35 cellular contexts compared by ENCODE assay signal in the genomic region with DNA sequence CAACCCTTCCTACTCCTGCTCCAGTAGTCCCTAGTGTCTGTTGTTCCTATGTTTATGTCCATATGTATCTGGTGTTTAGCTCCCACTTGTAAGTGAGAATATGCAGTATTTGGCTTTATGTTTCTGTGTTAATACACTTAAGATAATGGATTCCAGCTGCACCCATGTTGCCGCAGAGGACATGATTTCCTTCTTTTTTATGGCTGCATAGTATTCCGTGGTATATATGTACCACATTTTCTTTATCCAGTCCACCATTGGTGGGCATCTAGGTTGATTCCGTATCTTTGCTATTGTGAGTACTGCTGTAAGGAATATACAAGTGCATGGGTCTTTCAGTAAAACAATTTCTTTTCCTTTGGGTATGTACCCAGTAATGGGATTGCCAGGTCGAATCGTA. TPM values are rescaled to one million over a fixed set of nuclear protein-coding genes. Genes with fewer than 3 reads are reported as not detected.
DNase-seq lines count a peak whose midpoint lies in the region; ATAC-seq, FAIRE-seq and TF ChIP-seq lines count a peak whose summit lies in the region.
"Had no signal": no experiment of that assay in that cellular context is flagged by ENCODE, and none has a peak within 500 bp of the region (broad histone marks: within the 10 kb centered on the region; RNA-seq: fewer than 3 reads in every experiment).

No MANE protein-coding gene starts in this region.

- no peaks in the 10 kb centered on the region for H3K9me2 ChIP-seq in SK-N-SH

- TF ChIP-seq EP300 in SK-N-SH (IDR thresholded peaks at IDR 0.05; ENCODE audit: borderline replicate concordance in 1 of 2, low read depth in 1 of 2, low read length in 1 of 2) (no peak), K562 (IDR thresholded peaks at IDR 0.05; ENCODE audit: low read length) (no peak), H1 (IDR thresholded peaks at IDR 0.05; ENCODE audit: borderline replicate concordance in 1 of 2, low read depth in 2 of 2, low read length in 2 of 2) (no peak)

- CTCF ChIA-PET in SK-N-SH (lab: Yijun Ruan, JAX): interaction anchor here (0.9 to 7.2 kb wide), 5 partner anchors 19 to 454 kb away, joined by 3 to 128 read pairs (median 6); no protein-coding TSS in a partner anchor
- CTCF ChIA-PET in HEK293 (lab: Yijun Ruan, JAX): interaction anchor here (0.7 to 5.3 kb wide), 3 partner anchors 26 to 162 kb away, joined by 3 to 98 read pairs (median 8); no protein-coding TSS in a partner anchor
- CTCF ChIA-PET in K562 (lab: Yijun Ruan, JAX; ENCODE audit: low intra/inter-chr PET ratio): interaction anchor here (0.6 kb wide), 1 partner anchor 522 kb away, joined by 3 read pairs; no protein-coding TSS in a partner anchor
- CTCF ChIA-PET in H1 (lab: Charles Lee; ENCODE audit: partially characterized antibody): interaction anchor here (0.6 to 10.3 kb wide), 4 partner anchors 17 to 456 kb away, joined by 3 to 112 read pairs (median 4); no protein-coding TSS in a partner anchor

- H3K27me3 ChIP-seq in SK-N-SH (ENCODE audit: insufficient read depth) (no peaks in the 10 kb centered on the region), K562 (ENCODE audit: control insufficient read depth in 2 of 2, insufficient read depth in 2 of 2, low read length in 2 of 2) (no peaks in the 10 kb centered on the region), H1 (replicated peaks in 1 of 4; ENCODE audit: control insufficient read depth in 3 of 4, extremely low read depth in 1 of 4, insufficient read depth in 3 of 4, low read length in 3 of 4) (no peaks in the 10 kb centered on the region)
- H3K27me3 ChIP-seq: BE2C; BLaER1; BLaER1 treated with 17β-estradiol and CSF1 and Interleukin-3, amounts not matched to agents 10 nM and 100 nM had no signal

- no peak overlapping the region for H3K4ac ChIP-seq in H1 (replicated peaks; ENCODE audit: insufficient read length, low read depth, low read length)

- FAIRE-seq in K562 (lab: Jason Lieb, UNC) (no peak), H1 (lab: Jason Lieb, UNC) (no peak), GM12892 (lab: Jason Lieb, UNC) (no peak)
- FAIRE-seq: A204.1, A549, D721Med had no signal

- H3F3A ChIP-seq in SK-N-SH (replicated peaks; ENCODE audit: insufficient read depth): peaks cover 9% of the 10 kb centered on the region

- DNase-seq in SK-N-SH (no peak), K562 (ENCODE audit: extremely low read depth in 1 of 4, low spot score in 3 of 4) (no peak), H1 (ENCODE audit: low read depth in 1 of 2, low spot score in 2 of 2) (no peak), GM12892 (ENCODE audit: insufficient read length) (no peak), GDM1 (lab: John Stamatoyannopoulos, UW) (no peak)
- DNase-seq: 8988T; ACHN; AML-193; BE2C; C1 segment of cervical spinal cord; Caco-2; Calu3; CD4-positive, alpha-beta memory T cell; CD4-positive, alpha-beta T cell; CD4-positive, CD25-positive, alpha-beta regulatory T cell; CD8-positive, alpha-beta memory T cell; CD8-positive, alpha-beta T cell; COR-L47; DMS 273 treated with DMSO at 0.1 percent for 48 hours; DMS153; DMS53; DMS79; DMS79 treated with DMSO at 0.1 percent for 48 hours; DND-41; EL had no signal

- H2BK12ac ChIP-seq in H1 (ENCODE audit: low read depth, low read length): no peak overlapping the region

- H3K79me1 ChIP-seq in H1 (ENCODE audit: low read depth, low read length): no peaks in the 10 kb centered on the region

- no peak overlapping the region for H2AK5ac ChIP-seq in H1 (ENCODE audit: low read depth, low read length)

- H3K18ac ChIP-seq in H1 (ENCODE audit: extremely low read depth, low read length): no peak overlapping the region

- no peak overlapping the region for H2AFZ ChIP-seq in SK-N-SH (ENCODE audit: low read depth)
- H2AFZ ChIP-seq in K562 (ENCODE audit: low read depth, low read length): no peak overlapping the region
- no peak overlapping the region for H2AFZ ChIP-seq in H1 (ENCODE audit: low read length)

- H2BK120ac ChIP-seq in H1 (replicated peaks; ENCODE audit: low read depth, low read length): no peak overlapping the region

- no peak overlapping the region for H3K23ac ChIP-seq in H1 (ENCODE audit: insufficient read length)

- no peak overlapping the region for H4K8ac ChIP-seq in H1 (ENCODE audit: extremely low read depth, insufficient read depth, low read length)

- in situ Hi-C loops in K562 (cut with MboI): loop anchor here (5.0 to 10.0 kb wide), 3 partner anchors 171 to 524 kb away; no protein-coding TSS in a partner anchor

- no peaks in the 10 kb centered on the region for H3K9me1 ChIP-seq in K562 (ENCODE audit: control insufficient read depth, insufficient read depth, low read length)

- H3K4me1 ChIP-seq in SK-N-SH (ENCODE audit: control insufficient read depth in 1 of 2, insufficient read depth in 2 of 2, low read depth in 1 of 2, low read length in 1 of 2) (peaks cover 0 to 5% of the 10 kb centered on the region in 2 experiments; a peak in 2 of 4 replicates), HEK293 (ENCODE audit: control insufficient read depth, insufficient read depth, low read length) (peaks cover 6% of the 10 kb centered on the region; the same call in 1 of the 2 replicates), K562 (replicated peaks in 1 of 2; ENCODE audit: control insufficient read depth in 2 of 2, insufficient read depth in 2 of 2, low read length in 2 of 2) (peaks cover 0 to 5% of the 10 kb centered on the region in 2 experiments; a peak in 2 of 5 replicates), H1 (replicated peaks in 1 of 4; ENCODE audit: control insufficient read depth in 3 of 4, insufficient read depth in 4 of 4, low read length in 3 of 4) (no peaks in the 10 kb centered on the region; a peak in 2 of 7 replicates)

- no peak overlapping the region for H3K14ac ChIP-seq in H1 (ENCODE audit: insufficient read length)

- H2BK20ac ChIP-seq in H1 (ENCODE audit: low read length): no peak overlapping the region

- ATAC-seq in SK-N-SH treated with all-trans-retinoic acid at 6 μM for 48 hours: no peak
- no peak for ATAC-seq in K562
- no peak for ATAC-seq in GM18867 (IDR thresholded peaks at IDR 0.05; ENCODE audit: unreplicated experiment)
- ATAC-seq: A549; CD8-positive, alpha-beta T cell had no signal

- no peak overlapping the region for H3K27ac ChIP-seq in SK-N-SH (ENCODE audit: low read depth in 2 of 2, low read length in 1 of 2)
- no peak overlapping the region for H3K27ac ChIP-seq in HEK293 (ENCODE audit: extremely low read depth, low read depth, low read length)
- H3K27ac ChIP-seq in K562 (ENCODE audit: extremely low read depth, low read depth, low read length): no peak overlapping the region
- H3K27ac ChIP-seq in H1 (ENCODE audit: low read depth, low read length): no peak overlapping the region
- H3K27ac ChIP-seq: 22Rv1; A549; BLaER1; BLaER1 treated with 17β-estradiol and CSF1 and Interleukin-3, amounts not matched to agents 10 nM and 100 nM; C4-2B had no signal

- no peak overlapping the region for H3K56ac ChIP-seq in H1 (replicated peaks; ENCODE audit: insufficient read length, low read depth, low read length)

- no peak overlapping the region for H4K91ac ChIP-seq in H1 (replicated peaks; ENCODE audit: insufficient read length, low read length)

- H3K4me2 ChIP-seq in SK-N-SH (no peak overlapping the region), K562 (ENCODE audit: insufficient read depth, low read length) (no peak overlapping the region), H1 (ENCODE audit: insufficient read depth in 1 of 2, low read depth in 2 of 2, low read length in 2 of 2) (no peak overlapping the region)
- H3K4me2 ChIP-seq: A549; BLaER1; BLaER1 treated with 17β-estradiol and CSF1 and Interleukin-3, amounts not matched to agents 10 nM and 100 nM had no signal

- H2BK15ac ChIP-seq in H1 (ENCODE audit: low read length): no peak overlapping the region

- H4K20me1 ChIP-seq in SK-N-SH (ENCODE audit: insufficient read depth) (no peaks in the 10 kb centered on the region), K562 (replicated peaks; ENCODE audit: control insufficient read depth, insufficient read depth, low read length) (no peaks in the 10 kb centered on the region), H1 (replicated peaks in 1 of 2; ENCODE audit: control insufficient read depth in 1 of 2, insufficient read depth in 2 of 2, low read length in 2 of 2) (no peaks in the 10 kb centered on the region)
- H4K20me1 ChIP-seq: BLaER1; BLaER1 treated with 17β-estradiol and CSF1 and Interleukin-3, amounts not matched to agents 10 nM and 100 nM had no signal

- POLR2A ChIA-PET in SK-N-SH (lab: Yijun Ruan, JAX) (no interaction called here), HEK293 (lab: Yijun Ruan, JAX) (no interaction called here), K562 (lab: Yijun Ruan, JAX) (no interaction called here), H1 (lab: Charles Lee; ENCODE audit: partially characterized antibody) (no interaction called here)

- H3K79me2 ChIP-seq in SK-N-SH (ENCODE audit: insufficient read depth) (peaks cover 4% of the 10 kb centered on the region; the same call in 1 of the 2 replicates), K562 (ENCODE audit: control insufficient read depth, insufficient read depth, low read length) (peaks cover 14% of the 10 kb centered on the region), H1 (ENCODE audit: control insufficient read depth in 1 of 2, insufficient read depth in 2 of 2, low read length in 2 of 2) (no peaks in the 10 kb centered on the region)

- TF ChIP-seq RAD21 in SK-N-SH (IDR thresholded peaks at IDR 0.05; ENCODE audit: low read length) (no peak), K562 (CRISPR knock-in tag; conservative IDR thresholded peaks at IDR 0.05 in 1 of 2, IDR thresholded peaks at IDR 0.05 in 1 of 2) (no peak), H1 (IDR thresholded peaks at IDR 0.05 in 1 of 2, conservative IDR thresholded peaks at IDR 0.05 in 1 of 2; ENCODE audit: low read depth in 2 of 2, low read length in 2 of 2) (no peak)

- H3K9me3 ChIP-seq in SK-N-SH (no peaks in the 10 kb centered on the region), HEK293 (ENCODE audit: control insufficient read depth, insufficient read depth, low read depth, low read length) (no peaks in the 10 kb centered on the region), K562 (replicated peaks; ENCODE audit: control insufficient read depth, insufficient read depth, low read depth, low read length) (no peaks in the 10 kb centered on the region; the same call in 1 of the 2 replicates), H1 (ENCODE audit: insufficient read depth in 2 of 2, low read depth in 1 of 2, low read length in 1 of 2) (no peaks in the 10 kb centered on the region)
- H3K9me3 ChIP-seq: A549, BE2C, BLaER1, Caco-2 had no signal

- intact Hi-C loops in K562 (cut with micrococcal nuclease): no loop called here

- no peak overlapping the region for H4K5ac ChIP-seq in H1 (ENCODE audit: insufficient read length, low read depth, low read length)

- H3K36me3 ChIP-seq in SK-N-SH (replicated peaks in 1 of 2; ENCODE audit: control insufficient read depth in 1 of 2, insufficient read depth in 2 of 2, low read length in 1 of 2) (no peaks in the 10 kb centered on the region), HEK293 (ENCODE audit: control insufficient read depth in 2 of 2, insufficient read depth in 1 of 2, low read length in 2 of 2) (no peaks in the 10 kb centered on the region), K562 (ENCODE audit: control insufficient read depth, insufficient read depth, low read length) (no peaks in the 10 kb centered on the region; the same call in 2 of the 3 replicates), H1 (ENCODE audit: control insufficient read depth in 2 of 4, insufficient read depth in 4 of 4, low read length in 3 of 4) (no peaks in the 10 kb centered on the region)
- H3K36me3 ChIP-seq: BE2C; BLaER1; BLaER1 treated with 17β-estradiol and CSF1 and Interleukin-3, amounts not matched to agents 10 nM and 100 nM had no signal

- no peak overlapping the region for H3K4me3 ChIP-seq in SK-N-SH (ENCODE audit: low read depth in 2 of 2, low read length in 1 of 2)
- H3K4me3 ChIP-seq in HEK293 (ENCODE audit: low read depth, low read length): no peak overlapping the region
- H3K4me3 ChIP-seq in K562: no peak overlapping the region
- H3K4me3 ChIP-seq in H1 (ENCODE audit: extremely low read depth in 1 of 4, insufficient read depth in 2 of 4, low read depth in 3 of 4, low read length in 4 of 4): no peak overlapping the region
- H3K4me3 ChIP-seq: A549; BLaER1; BLaER1 treated with 17β-estradiol and CSF1 and Interleukin-3, amounts not matched to agents 10 nM and 100 nM had no signal

- H3K23me2 ChIP-seq in H1 (ENCODE audit: low read depth, low read length): peaks cover 6% of the 10 kb centered on the region; the same call in 1 of the 2 replicates

- TF ChIP-seq POLR2A in K562 (conservative IDR thresholded peaks at IDR 0.05) (no peak), H1 (IDR thresholded peaks at IDR 0.05; ENCODE audit: control extremely low read depth in 1 of 2, low read depth in 2 of 2, low read length in 2 of 2) (no peak), GM12892 (IDR thresholded peaks at IDR 0.05; ENCODE audit: low read depth, low read length) (no peak)

- 93% methylated on average over 5 of the region's 5 CpGs for WGBS in SK-N-SH (ENCODE audit: low lambda C conversion rate)
- 93% methylated on average over 5 of the region's 5 CpGs for WGBS in K562 (ENCODE audit: insufficient coverage, low coverage, missing lambda C conversion rate)
- 94% methylated on average over 5 of the region's 5 CpGs; no CpG with 5 or more reads in 1 of the 2 experiments for WGBS in H1 (ENCODE audit: extremely low coverage in 1 of 2, insufficient coverage in 1 of 2, insufficient read length in 1 of 2, insufficient replicate concordance in 2 of 2, low coverage in 1 of 2, low lambda C conversion rate in 2 of 2, missing lambda C conversion rate in 1 of 2), 2 experiments

- TF ChIP-seq CTCF in SK-N-SH (IDR thresholded peaks at IDR 0.05): no peak
- no peak for TF ChIP-seq CTCF in HEK293 (tag by site-specific recombination; IDR thresholded peaks at IDR 0.05)
- no peak for TF ChIP-seq CTCF in K562 (IDR thresholded peaks at IDR 0.05 in 2 of 3, conservative IDR thresholded peaks at IDR 0.05 in 1 of 3; ENCODE audit: insufficient read depth in 2 of 3, low read depth in 1 of 3, low read length in 3 of 3)
- no peak for TF ChIP-seq CTCF in H1 (IDR thresholded peaks at IDR 0.05; ENCODE audit: control extremely low read depth in 1 of 3, insufficient read depth in 1 of 3, low read depth in 1 of 3, low read length in 3 of 3)

- no TSS peak for BruUV-seq in K562 (replicated peaks; lab: Mats Ljungman, UMichigan)

- H3K9ac ChIP-seq in SK-N-SH (no peak overlapping the region), K562 (ENCODE audit: insufficient read depth in 1 of 2, low read depth in 2 of 2, low read length in 2 of 2) (no peak overlapping the region), H1 (replicated peaks in 1 of 4; ENCODE audit: extremely low read depth in 1 of 4, low read depth in 3 of 4, low read length in 3 of 4) (no peak overlapping the region)
- H3K9ac ChIP-seq: BLaER1; BLaER1 treated with 17β-estradiol and CSF1 and Interleukin-3, amounts not matched to agents 10 nM and 100 nM had no signal

- no peak overlapping the region for H2BK5ac ChIP-seq in H1 (ENCODE audit: low read depth, low read length)

RNA-seq across cellular contexts. Expression of gene ARRDC3, which starts 5.2 kb away (rescaled TPM):
- 24.6 and 26.0 TPM in 2 replicates for polyA plus RNA-seq in SK-N-SH (2012; rRNA removed)
- 17.4 and 18.4 TPM in 2 replicates for polyA plus RNA-seq in SK-N-SH (2012; cell fraction: cytosol; rRNA removed)
- 28.4 and 68.8 TPM in 2 replicates for polyA plus RNA-seq in SK-N-SH (2012; cell fraction: nucleus; rRNA removed)
- 71.8 and 190 TPM in 2 replicates for total RNA-seq in K562 (2011; cell fraction: chromatin; rRNA removed; ENCODE audit: low replicate concordance)
- 40.0 and 50.7 TPM in 2 replicates for total RNA-seq in K562 (2011; cell fraction: nucleolus; rRNA removed)
- total RNA-seq in K562 (2011; cell fraction: nucleoplasm; rRNA removed): 79.3 and 101 TPM in 2 replicates
- total RNA-seq in K562 (2014; rRNA removed): 45.2 and 46.2 TPM in 2 replicates
- 54.4 and 58.1 TPM in 2 replicates for total RNA-seq in K562 (2014; rRNA removed; fragmentation: Illumina TruSeq; extraction: Trizol)
- 36.0 and 39.4 TPM in 2 replicates for total RNA-seq in K562 (2015; rRNA removed; fragmentation: Illumina TruSeq; extraction: Trizol)
- total RNA-seq in K562 (2021): 42.1 and 49.1 TPM in 2 replicates
- polyA plus RNA-seq in K562 (2011; rRNA removed): 40.4 and 41.0 TPM in 2 replicates
- 6.3 and 18.7 TPM in 2 replicates for polyA plus RNA-seq in K562 (2011; cell fraction: cytosol; rRNA removed)
- polyA plus RNA-seq in K562 (2011; cell fraction: nucleus; rRNA removed): 49.0 and 78.9 TPM in 2 replicates
- polyA plus RNA-seq in K562 (2012): 27.7 and 35.0 TPM in 2 replicates
- polyA plus RNA-seq in K562 (2014; fragmentation: Illumina TruSeq; extraction: Trizol): 19.3 and 25.5 TPM in 2 replicates
- polyA plus RNA-seq in K562 (2014; fragmentation: Nextera tagmentation; extraction: Ambion mirVana): 10 to 100 TPM; 23.8 to 30.2 TPM
- polyA plus RNA-seq in K562 (2014; rRNA removed): 15.3 and 15.9 TPM in 2 replicates
- polyA minus RNA-seq in K562 (2011; rRNA and poly(A)+ RNA removed): 193 and 245 TPM in 2 replicates
- 88.1 and 97.8 TPM in 2 replicates for polyA minus RNA-seq in K562 (2011; cell fraction: cytosol; rRNA and poly(A)+ RNA removed)
- polyA minus RNA-seq in K562 (2011; cell fraction: nucleus; rRNA and poly(A)+ RNA removed): 124 and 274 TPM in 2 replicates
- 5.4 and 5.7 TPM in 2 replicates for total RNA-seq in H1 (2021; fragmentation: NEBNext Ultra II Directional; extraction: Animal tissue kit (Norgen Biotek cat#: 25700))
- 1.1 and 2.9 TPM in 2 replicates for polyA plus RNA-seq in H1 (2011; rRNA removed)
- polyA plus RNA-seq in H1 (2011; cell fraction: cytosol; rRNA removed): 2.7 TPM
- 1.6 TPM for polyA plus RNA-seq in H1 (2011; cell fraction: nucleus; rRNA removed)
- 3.4 to 7.6 TPM (median 3.7 TPM) in 4 replicates for polyA plus RNA-seq in H1 (2012, experiment 1 of 2)
- polyA plus RNA-seq in H1 (2012, experiment 2 of 2): 0.16 TPM
- 2.4 TPM for polyA plus RNA-seq in H1 (2013, experiment 1 of 2)
- polyA plus RNA-seq in H1 (2013, experiment 2 of 2): 2.2 TPM
- 12.9 and 17.0 TPM in 2 replicates for polyA minus RNA-seq in H1 (2011; rRNA and poly(A)+ RNA removed)
- polyA minus RNA-seq in H1 (2011; cell fraction: cytosol; rRNA and poly(A)+ RNA removed): 12.3 TPM
- 29.4 TPM for polyA minus RNA-seq in H1 (2011; cell fraction: nucleus; rRNA and poly(A)+ RNA removed)
- polyA plus RNA-seq in GM12892 (2012; ENCODE audit: missing spikeins): 27.5 TPM
